In genomic region chr4:16248605-16249004, GRCh38 we compare ENCODE assay signal across 34 cellular contexts.
"Had no signal": no experiment of that assay in that cellular context is flagged by ENCODE, and none has a peak within 500 bp of the region (broad histone marks: within the 10 kb centered on the region; RNA-seq: fewer than 3 reads in every experiment).

No MANE protein-coding gene starts in this region.

- H3K36me3 ChIP-seq: MG63 had no signal

- H3K4me3 ChIP-seq: MG63 had no signal

- H3K27me3 ChIP-seq: MG63 had no signal

- H3K9me3 ChIP-seq: MG63 had no signal

- DNase-seq: Karpas-422, Kasumi-1, MG63, MM.1S, MV-4-11, NCI-H1048, NCI-H1092, NCI-H1092 treated with DMSO at 0.1 percent for 48 hours, NCI-H1105, NCI-H1105 treated with DMSO at 0.1 percent for 48 hours, NCI-H1417, NCI-H1417 treated with DMSO at 0.1 percent for 48 hours, NCI-H1436, NCI-H1436 treated with DMSO at 0.1 percent for 48 hours, NCI-H146, NCI-H1694, NCI-H1694 treated with DMSO at 0.1 percent for 48 hours, NCI-H187, NCI-H187 treated with DMSO at 0.1 percent for 48 hours, NCI-H1930, NCI-H2029, NCI-H2029 treated with DMSO at 0.1 percent for 48 hours, NCI-H2081, NCI-H2081 treated with DMSO at 0.1 percent for 48 hours, NCI-H2107, NCI-H2171, NCI-H2171 treated with DMSO at 0.1 percent for 48 hours, NCI-H2227 treated with DMSO at 0.1 percent for 48 hours, NCI-H226, NCI-H345, NCI-H446, NCI-H446 treated with DMSO at 0.1 percent for 48 hours, NCI-H510A, NCI-H510A treated with DMSO at 0.1 percent for 48 hours had no signal
